ENCODE assay signal across 7 cellular contexts in genomic region chr11:109086931-109087330, GRCh38.
"Had no signal": no experiment of that assay in that cellular context is flagged by ENCODE, and none has a peak within 500 bp of the region (broad histone marks: within the 10 kb centered on the region; RNA-seq: fewer than 3 reads in every experiment).

No MANE protein-coding gene starts in this region.

- DNase-seq: GDM1 had no signal

- H3K4me3 ChIP-seq: GM12878 had no signal

- FAIRE-seq: G401.6, GM12878, GM12891, GM12892, GM18507, GM19239 had no signal

- ATAC-seq: GM12878 had no signal
